28 cellular contexts compared by ENCODE assay signal in genomic region chr5:15682122-15682521, GRCh38.
"Had no signal": no experiment of that assay in that cellular context is flagged by ENCODE, and none has a peak within 500 bp of the region (broad histone marks: within the 10 kb centered on the region; RNA-seq: fewer than 3 reads in every experiment).

No MANE protein-coding gene starts in this region.

- H3K9me3 ChIP-seq: body of pancreas, esophagus squamous epithelium had no signal

- ATAC-seq: activated CD4-positive, CD25-positive, alpha-beta regulatory T cell treated with anti-CD3 and anti-CD28 coated beads, Interleukin-2, amount 50 U/mL, for 24 hours; activated CD8-positive, alpha-beta T cell treated with anti-CD3 and anti-CD28 coated beads for 36 hours; activated T-cell treated with anti-CD3 and anti-CD28 coated beads, Interleukin-2, amount 50 U/mL, for 4 hours; activated T-helper 17 cell treated with anti-CD3 and anti-CD28 coated beads, Interleukin-2, amount 50 U/mL, for 72 hours; body of pancreas; effector memory CD8-positive, alpha-beta T cell had no signal

- FAIRE-seq: colon had no signal

- DNase-seq: activated B cell treated with CpG ODN at 0.5 μM for 24 hours; activated CD4-positive, alpha-beta T cell treated with anti-CD3 and anti-CD28 coated beads for 48 hours; activated CD4-positive, alpha-beta T cell treated with anti-CD3 and anti-CD28 coated beads, Interleukin-2, amount 50 U/mL, for 1 hour; activated CD4-positive, alpha-beta T cell treated with anti-CD3 and anti-CD28 coated beads, Interleukin-2, amount 50 U/mL, for 48 hours; activated CD8-positive, alpha-beta memory T cell treated with anti-CD3 and anti-CD28 coated beads for 24 hours; activated CD8-positive, alpha-beta T cell treated with anti-CD3 and anti-CD28 coated beads for 36 hours; activated effector memory CD4-positive, alpha-beta T cell treated with Interleukin-2 at 50 U/mL for 16 hours; activated gamma-delta T cell treated with Interleukin-2 at 50 U/mL for 16 hours; activated naive CD4-positive, alpha-beta T cell treated with anti-CD3 and anti-CD28 coated beads, Interleukin-2, amount 50 U/mL, for 16 hours; activated naive CD4-positive, alpha-beta T cell treated with Interleukin-2 at 50 U/mL for 16 hours; activated T-cell treated with anti-CD3 and anti-CD28 coated beads, Interleukin-2, amount 50 U/mL, for 4 hours; amygdala; aorta; body of pancreas; caudate nucleus; cortex of kidney; dermis blood vessel endothelial cell; effector CD4-positive, alpha-beta T cell; effector memory CD8-positive, alpha-beta T cell; esophagus squamous epithelium; foreskin melanocyte; head of caudate nucleus; T-helper 2 cell had no signal

- H3K27ac ChIP-seq: body of pancreas, epithelial cell of prostate, esophagus squamous epithelium, VCaP had no signal

- H3K4me3 ChIP-seq: body of pancreas, esophagus squamous epithelium had no signal

- H3K27me3 ChIP-seq: body of pancreas, esophagus squamous epithelium had no signal

- H3K4me1 ChIP-seq: body of pancreas had no signal

- H3K36me3 ChIP-seq: esophagus squamous epithelium had no signal
